1 cellular context compared by ENCODE assay signal in genomic region chr2:127422631-127423475, GRCh38.
TF ChIP-seq lines count a peak whose summit lies in the region.

No MANE protein-coding gene starts in this region.

TF ChIP-seq in HCT116, 20 proteins besides CTCF, POLR2A, EP300 and RAD21 (continued from another document):
- TF ChIP-seq, protein P1, sequence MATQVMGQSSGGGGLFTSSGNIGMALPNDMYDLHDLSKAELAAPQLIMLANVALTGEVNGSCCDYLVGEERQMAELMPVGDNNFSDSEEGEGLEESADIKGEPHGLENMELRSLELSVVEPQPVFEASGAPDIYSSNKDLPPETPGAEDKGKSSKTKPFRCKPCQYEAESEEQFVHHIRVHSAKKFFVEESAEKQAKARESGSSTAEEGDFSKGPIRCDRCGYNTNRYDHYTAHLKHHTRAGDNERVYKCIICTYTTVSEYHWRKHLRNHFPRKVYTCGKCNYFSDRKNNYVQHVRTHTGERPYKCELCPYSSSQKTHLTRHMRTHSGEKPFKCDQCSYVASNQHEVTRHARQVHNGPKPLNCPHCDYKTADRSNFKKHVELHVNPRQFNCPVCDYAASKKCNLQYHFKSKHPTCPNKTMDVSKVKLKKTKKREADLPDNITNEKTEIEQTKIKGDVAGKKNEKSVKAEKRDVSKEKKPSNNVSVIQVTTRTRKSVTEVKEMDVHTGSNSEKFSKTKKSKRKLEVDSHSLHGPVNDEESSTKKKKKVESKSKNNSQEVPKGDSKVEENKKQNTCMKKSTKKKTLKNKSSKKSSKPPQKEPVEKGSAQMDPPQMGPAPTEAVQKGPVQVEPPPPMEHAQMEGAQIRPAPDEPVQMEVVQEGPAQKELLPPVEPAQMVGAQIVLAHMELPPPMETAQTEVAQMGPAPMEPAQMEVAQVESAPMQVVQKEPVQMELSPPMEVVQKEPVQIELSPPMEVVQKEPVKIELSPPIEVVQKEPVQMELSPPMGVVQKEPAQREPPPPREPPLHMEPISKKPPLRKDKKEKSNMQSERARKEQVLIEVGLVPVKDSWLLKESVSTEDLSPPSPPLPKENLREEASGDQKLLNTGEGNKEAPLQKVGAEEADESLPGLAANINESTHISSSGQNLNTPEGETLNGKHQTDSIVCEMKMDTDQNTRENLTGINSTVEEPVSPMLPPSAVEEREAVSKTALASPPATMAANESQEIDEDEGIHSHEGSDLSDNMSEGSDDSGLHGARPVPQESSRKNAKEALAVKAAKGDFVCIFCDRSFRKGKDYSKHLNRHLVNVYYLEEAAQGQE (IDR thresholded peaks at IDR 0.05; ENCODE audit: low read depth) = no peak
- TF ChIP-seq CEBPB (IDR thresholded peaks at IDR 0.05; ENCODE audit: low read depth) (no peak), ELF1 (IDR thresholded peaks at IDR 0.05; ENCODE audit: borderline replicate concordance, low read depth) (no peak)
